ENCODE assay signal across 4 cellular contexts in the genomic region with DNA sequence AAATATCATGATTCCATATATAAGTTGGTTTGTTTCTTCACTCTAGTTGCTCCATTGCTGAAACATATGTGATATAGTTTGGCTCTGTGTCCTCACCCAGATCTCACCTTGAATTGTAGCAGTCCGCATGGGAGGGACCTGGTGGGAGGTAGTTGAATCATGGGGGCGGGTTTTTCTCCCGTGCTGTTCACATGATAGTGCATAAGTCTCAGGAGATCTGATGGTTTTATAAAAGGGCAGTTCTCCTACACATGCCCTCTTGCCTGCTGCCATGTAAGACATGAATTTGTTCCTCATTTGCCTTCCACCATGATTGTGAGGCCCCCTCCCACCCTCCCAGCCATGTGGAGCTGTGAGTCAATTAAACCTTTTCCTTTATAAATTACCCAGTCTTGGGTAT.
"Had no signal": no experiment of that assay in that cellular context is flagged by ENCODE, and none has a peak within 500 bp of the region (broad histone marks: within the 10 kb centered on the region; RNA-seq: fewer than 3 reads in every experiment).

No MANE protein-coding gene starts in this region.

- H3K36me3 ChIP-seq: HAP-1 had no signal

- H3K4me3 ChIP-seq: GM23248, HAP-1, K562 had no signal

- H3K9me3 ChIP-seq: HAP-1 had no signal

- H3K27ac ChIP-seq: GM23248, HL-60 had no signal

- H3K4me1 ChIP-seq: HAP-1 had no signal

- H3K9ac ChIP-seq: GM23248 had no signal

- H2AFZ ChIP-seq: GM23248 had no signal

- ATAC-seq: K562 had no signal
